Comparison of ENCODE assay signal across 8 cellular contexts in the genomic region with DNA sequence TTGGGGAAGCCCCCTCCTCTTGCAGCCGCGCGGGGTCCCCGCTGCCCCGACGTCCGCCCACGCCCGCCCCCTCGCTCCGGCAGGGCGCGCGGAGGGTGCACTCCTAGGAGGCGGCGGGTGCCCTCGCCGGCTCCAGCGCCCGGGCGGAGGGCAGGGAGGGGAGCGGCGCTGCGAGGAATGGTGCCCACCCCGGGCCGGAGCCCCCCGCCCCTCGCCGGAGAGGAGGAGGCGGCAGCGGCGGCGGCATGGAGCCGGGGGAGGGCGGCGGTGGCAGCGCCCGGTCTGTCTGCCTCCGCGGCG. TPM values are rescaled to one million over a fixed set of nuclear protein-coding genes. Genes with fewer than 3 reads are reported as not detected.
A peak's percentile ranks its signal among the peaks of the same experiment; 100 is the strongest.
DNase-seq lines count a peak whose midpoint lies in the region; ATAC-seq and TF ChIP-seq lines count a peak whose summit lies in the region.

No MANE protein-coding gene starts in this region.

- DNase-seq in T-helper 17 cell, result no peak
- DNase-seq in HEK293T (ENCODE audit: extremely low spot score), result no peak
- DNase-seq in activated CD4-positive, CD25-positive, alpha-beta regulatory T cell (lab: John Stamatoyannopoulos, UW), result no peak
- no peak for DNase-seq in HT-29 (ENCODE audit: low spot score)
- DNase-seq in cerebellum (ENCODE audit: low spot score), result no peak

- H3K27me3 Mint-ChIP-seq in T-helper 17 cell, result peaks cover 66% of the 10 kb centered on the region

- H3K4me3 ChIP-seq in GM08714 (ENCODE audit: low read length) (peak overlapping the region; percentile 81; the same call in 1 of the 2 replicates), HEK293 (ENCODE audit: low read depth, low read length) (peak overlapping the region; percentile 52), mucosa of rectum (ENCODE audit: low read length in 2 of 2) (peak overlapping the region; percentile 64 to 65)

- TF ChIP-seq CTCF in HEK293 (tag by site-specific recombination; IDR thresholded peaks at IDR 0.05), result no peak

- no peak overlapping the region for H3K4me3 Mint-ChIP-seq in T-helper 17 cell

- no peaks in the 10 kb centered on the region for H3K9me3 ChIP-seq in HEK293 (ENCODE audit: control insufficient read depth, insufficient read depth, low read depth, low read length)
- no peaks in the 10 kb centered on the region for H3K9me3 ChIP-seq in T-helper 17 cell (ENCODE audit: control insufficient read depth, low read length, poor library complexity, severe bottlenecking)
- no peaks in the 10 kb centered on the region for H3K9me3 ChIP-seq in mucosa of rectum (ENCODE audit: control insufficient read depth in 2 of 2, low read length in 2 of 2)

- H3K4me1 Mint-ChIP-seq in T-helper 17 cell, result peaks cover 4% of the 10 kb centered on the region

- H3K36me3 Mint-ChIP-seq in T-helper 17 cell (ENCODE audit: low read depth), result no peaks in the 10 kb centered on the region

- H3K9ac ChIP-seq in mucosa of rectum (ENCODE audit: low read depth in 1 of 2, low read length in 2 of 2), result peak overlapping the region in 1 of 2 donors; percentile 59

- H3K4me1 ChIP-seq in HEK293 (ENCODE audit: control insufficient read depth, insufficient read depth, low read length) (no peaks in the 10 kb centered on the region; the same call in 1 of the 2 replicates), mucosa of rectum (ENCODE audit: control insufficient read depth in 2 of 2, insufficient read depth in 2 of 2, low read length in 2 of 2) (peaks cover 22% of the 10 kb centered on the region in 2 donors)

- ATAC-seq in T-helper 17 cell, result peak; percentile 12

- CTCF ChIA-PET in HEK293 (lab: Yijun Ruan, JAX), result no interaction called here
- CTCF ChIA-PET in HEK293T (lab: Yijun Ruan, JAX), result no interaction called here

- peaks cover 10 to 17% of the 10 kb centered on the region in 2 donors for H3K27me3 ChIP-seq in mucosa of rectum (ENCODE audit: control insufficient read depth in 2 of 2, insufficient read depth in 2 of 2, low read length in 2 of 2)

- H3K27ac Mint-ChIP-seq in T-helper 17 cell, result no peak overlapping the region

- H3K27ac ChIP-seq in HEK293 (ENCODE audit: extremely low read depth, low read depth, low read length) (no peak overlapping the region; the same call in 1 of the 2 replicates), mucosa of rectum (ENCODE audit: low read depth in 2 of 2, low read length in 2 of 2) (no peak overlapping the region)

- H3K36me3 ChIP-seq in HEK293 (ENCODE audit: control insufficient read depth in 2 of 2, insufficient read depth in 1 of 2, low read length in 2 of 2) (no peaks in the 10 kb centered on the region), mucosa of rectum (ENCODE audit: control insufficient read depth in 2 of 2, insufficient read depth in 2 of 2, low read length in 2 of 2) (no peaks in the 10 kb centered on the region)

- POLR2A ChIA-PET in HEK293 (lab: Yijun Ruan, JAX) (interaction anchor here (0.7 kb wide), 1 partner anchor 177 kb away, joined by 3 read pairs; no protein-coding TSS in a partner anchor), HEK293T (lab: Yijun Ruan, JAX) (no interaction called here)

TF ChIP-seq in HEK293, 187 proteins besides CTCF, POLR2A, EP300 and RAD21:
- TF ChIP-seq ZNF585B (tag by site-specific recombination; IDR thresholded peaks at IDR 0.05) (no peak), ZNF266 (tag by site-specific recombination; IDR thresholded peaks at IDR 0.05; ENCODE audit: low read depth) (no peak), WT1 (tag by site-specific recombination; IDR thresholded peaks at IDR 0.05) (no peak), ZNF654 (tag by site-specific recombination; IDR thresholded peaks at IDR 0.05; ENCODE audit: low read depth) (no peak), ZNF423 (tag by site-specific recombination; IDR thresholded peaks at IDR 0.05) (no peak)
- TF ChIP-seq, protein P1, sequence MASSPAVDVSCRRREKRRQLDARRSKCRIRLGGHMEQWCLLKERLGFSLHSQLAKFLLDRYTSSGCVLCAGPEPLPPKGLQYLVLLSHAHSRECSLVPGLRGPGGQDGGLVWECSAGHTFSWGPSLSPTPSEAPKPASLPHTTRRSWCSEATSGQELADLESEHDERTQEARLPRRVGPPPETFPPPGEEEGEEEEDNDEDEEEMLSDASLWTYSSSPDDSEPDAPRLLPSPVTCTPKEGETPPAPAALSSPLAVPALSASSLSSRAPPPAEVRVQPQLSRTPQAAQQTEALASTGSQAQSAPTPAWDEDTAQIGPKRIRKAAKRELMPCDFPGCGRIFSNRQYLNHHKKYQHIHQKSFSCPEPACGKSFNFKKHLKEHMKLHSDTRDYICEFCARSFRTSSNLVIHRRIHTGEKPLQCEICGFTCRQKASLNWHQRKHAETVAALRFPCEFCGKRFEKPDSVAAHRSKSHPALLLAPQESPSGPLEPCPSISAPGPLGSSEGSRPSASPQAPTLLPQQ (tag by site-specific recombination; IDR thresholded peaks at IDR 0.05), result no peak
- TF ChIP-seq, protein P2, sequence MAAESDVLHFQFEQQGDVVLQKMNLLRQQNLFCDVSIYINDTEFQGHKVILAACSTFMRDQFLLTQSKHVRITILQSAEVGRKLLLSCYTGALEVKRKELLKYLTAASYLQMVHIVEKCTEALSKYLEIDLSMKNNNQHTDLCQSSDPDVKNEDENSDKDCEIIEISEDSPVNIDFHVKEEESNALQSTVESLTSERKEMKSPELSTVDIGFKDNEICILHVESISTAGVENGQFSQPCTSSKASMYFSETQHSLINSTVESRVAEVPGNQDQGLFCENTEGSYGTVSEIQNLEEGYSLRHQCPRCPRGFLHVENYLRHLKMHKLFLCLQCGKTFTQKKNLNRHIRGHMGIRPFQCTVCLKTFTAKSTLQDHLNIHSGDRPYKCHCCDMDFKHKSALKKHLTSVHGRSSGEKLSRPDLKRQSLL (tag by site-specific recombination; IDR thresholded peaks at IDR 0.05), result peak; percentile 29; the same call in 1 of the 2 replicates

TF ChIP-seq in HEK293T, 16 proteins besides CTCF, POLR2A, EP300 and RAD21:
- no peak for TF ChIP-seq L3MBTL2 (conservative IDR thresholded peaks at IDR 0.05)
- no peak for TF ChIP-seq TARDBP (IDR thresholded peaks at IDR 0.05)
- TF ChIP-seq FOXK2 (IDR thresholded peaks at IDR 0.05), result no peak
- TF ChIP-seq FOXA1 (IDR thresholded peaks at IDR 0.05), result no peak
- no peak for TF ChIP-seq LEF1 (IDR thresholded peaks at IDR 0.05; ENCODE audit: borderline replicate concordance)
- no peak for TF ChIP-seq HDGF (IDR thresholded peaks at IDR 0.05; ENCODE audit: borderline replicate concordance)
- no peak for TF ChIP-seq BHLHE40 (IDR thresholded peaks at IDR 0.05; ENCODE audit: borderline replicate concordance)
- no peak for TF ChIP-seq ZNF384 (IDR thresholded peaks at IDR 0.05)
- no peak for TF ChIP-seq ARNT (IDR thresholded peaks at IDR 0.05)
- TF ChIP-seq, protein P3, sequence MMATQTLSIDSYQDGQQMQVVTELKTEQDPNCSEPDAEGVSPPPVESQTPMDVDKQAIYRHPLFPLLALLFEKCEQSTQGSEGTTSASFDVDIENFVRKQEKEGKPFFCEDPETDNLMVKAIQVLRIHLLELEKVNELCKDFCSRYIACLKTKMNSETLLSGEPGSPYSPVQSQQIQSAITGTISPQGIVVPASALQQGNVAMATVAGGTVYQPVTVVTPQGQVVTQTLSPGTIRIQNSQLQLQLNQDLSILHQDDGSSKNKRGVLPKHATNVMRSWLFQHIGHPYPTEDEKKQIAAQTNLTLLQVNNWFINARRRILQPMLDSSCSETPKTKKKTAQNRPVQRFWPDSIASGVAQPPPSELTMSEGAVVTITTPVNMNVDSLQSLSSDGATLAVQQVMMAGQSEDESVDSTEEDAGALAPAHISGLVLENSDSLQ (IDR thresholded peaks at IDR 0.05), result no peak
- no peak for TF ChIP-seq SP1 (IDR thresholded peaks at IDR 0.05)

RNA-seq across cellular contexts. Expression of gene FAM78B, which starts 0.5 kb away (rescaled TPM):
- total RNA-seq in T-helper 17 cell, result under 1 TPM; 0.15 to 0.31 TPM
- not detected in 2 replicates for total RNA-seq in HT-29 (2014; rRNA removed; shearing (Covaris generic))
- 11.6 TPM for total RNA-seq in cerebellum
